ENCODE assay signal across 7 cellular contexts in genomic region chr9:93304574-93305496, GRCh38.
DNase-seq lines count a peak whose midpoint lies in the region; ATAC-seq lines count a peak whose summit lies in the region.

No MANE protein-coding gene starts in this region.

- no peaks in the 10 kb centered on the region for H3K27me3 ChIP-seq in trophoblast cell (ENCODE audit: insufficient read depth, low read length)

- no peak overlapping the region for H3K27ac ChIP-seq in trophoblast cell (ENCODE audit: low read depth, low read length)

- H4K12ac ChIP-seq in trophoblast cell (ENCODE audit: low read depth, low read length), result no peak overlapping the region

- H3K23ac ChIP-seq in trophoblast cell (ENCODE audit: low read length), result no peak overlapping the region

- no peak overlapping the region for H3K4ac ChIP-seq in trophoblast cell (ENCODE audit: low read depth, low read length)

- H3K14ac ChIP-seq in trophoblast cell (ENCODE audit: low read length), result no peak overlapping the region

- H3K79me1 ChIP-seq in trophoblast cell (ENCODE audit: low read length), result no peaks in the 10 kb centered on the region

- H3K79me2 ChIP-seq in trophoblast cell (ENCODE audit: control insufficient read depth, insufficient read depth, low read length, poor library complexity), result no peaks in the 10 kb centered on the region

- no peaks in the 10 kb centered on the region for H3K4me1 ChIP-seq in trophoblast cell (ENCODE audit: control insufficient read depth in 1 of 2, insufficient read depth in 2 of 2, low read length in 2 of 2)

- no peak overlapping the region for H2AFZ ChIP-seq in trophoblast cell (ENCODE audit: insufficient read depth, low read length, poor library complexity)

- H2AK5ac ChIP-seq in trophoblast cell (ENCODE audit: low read length), result no peak overlapping the region

- no peak overlapping the region for H4K91ac ChIP-seq in trophoblast cell (ENCODE audit: low read depth, low read length)

- DNase-seq in EL (peak; percentile 46), HuH-7 (ENCODE audit: low spot score) (peak; percentile 93), glomerular visceral epithelial cell (ENCODE audit: extremely low spot score) (peak; percentile 49), trophoblast cell (peak; percentile 64 to 70)
- DNase-seq in activated CD4-positive, alpha-beta T cell treated with anti-CD3 and anti-CD28 coated beads, Interleukin-2, amount 50 U/mL, for 48 hours, result peak; percentile 25 to 31

- no CpG with 5 or more reads among the region's 17 CpGs for WGBS in trophoblast cell (ENCODE audit: extremely low coverage, insufficient coverage, insufficient read length)

- H3K4me2 ChIP-seq in trophoblast cell (ENCODE audit: low read length), result no peak overlapping the region

- no peaks in the 10 kb centered on the region for H3K9me3 ChIP-seq in trophoblast cell (ENCODE audit: insufficient read depth, low read depth, low read length)

- no peak overlapping the region for H2BK12ac ChIP-seq in trophoblast cell (ENCODE audit: low read length)

- ATAC-seq in GM18502 (IDR thresholded peaks at IDR 0.05; ENCODE audit: poor library complexity, unreplicated experiment) (no peak), GM18858 (IDR thresholded peaks at IDR 0.05; ENCODE audit: unreplicated experiment) (no peak)

- H2BK120ac ChIP-seq in trophoblast cell (ENCODE audit: insufficient read depth, low read length, poor library complexity), result no peak overlapping the region

- H2BK5ac ChIP-seq in trophoblast cell (ENCODE audit: low read depth, low read length, poor library complexity), result no peak overlapping the region

- no peak overlapping the region for H4K8ac ChIP-seq in trophoblast cell (ENCODE audit: low read depth, low read length)

- H3K36me3 ChIP-seq in trophoblast cell (ENCODE audit: control insufficient read depth in 1 of 2, insufficient read depth in 2 of 2, low read length in 2 of 2), result peaks cover 0 to 2% of the 10 kb centered on the region in 2 experiments

- no peak overlapping the region for H3K18ac ChIP-seq in trophoblast cell (ENCODE audit: low read length)

- no peak overlapping the region for H3K4me3 ChIP-seq in trophoblast cell (ENCODE audit: low read depth, low read length)

- no peak overlapping the region for H3K9ac ChIP-seq in trophoblast cell (ENCODE audit: low read length)

Comparison
In these comparisons a context has a peak if more than half of its experiments do, and no peak if none do; other contexts are left out.
1. DNase-seq: peak in every context shown above with its lines; median percentile 93 in HuH-7; 67 in trophoblast cell; 49 in glomerular visceral epithelial cell; 46 in EL; 28 in activated CD4-positive, alpha-beta T cell treated with anti-CD3 and anti-CD28 coated beads, Interleukin-2, amount 50 U/mL, for 48 hours.